Comparison of ENCODE assay signal across 20 cellular contexts in genomic region chr7:99828818-99829217, GRCh38. TPM values are rescaled to one million over a fixed set of nuclear protein-coding genes. Genes with fewer than 3 reads are reported as not detected.
"Had no signal": no experiment of that assay in that cellular context is flagged by ENCODE, and none has a peak within 500 bp of the region (broad histone marks: within the 10 kb centered on the region; RNA-seq: fewer than 3 reads in every experiment).

No MANE protein-coding gene starts in this region.

- H3K36me3 ChIP-seq: upper lobe of right lung had no signal

- H3K4me1 Mint-ChIP-seq: activated naive CD4-positive, alpha-beta T cell treated with anti-CD3 and anti-CD28 coated beads, Interleukin-2, amount 10 ng/mL, durations not matched to agents 7 days and 5 days; activated naive CD8-positive, alpha-beta T cell treated with anti-CD3 and anti-CD28 coated beads, Interleukin-2, amount 50 U/mL, for 24 hours had no signal

- H3K27ac ChIP-seq: coronary artery, testis, upper lobe of right lung had no signal

- H3K4me3 ChIP-seq: coronary artery, testis, upper lobe of right lung had no signal

- H3K4me3 Mint-ChIP-seq: activated naive CD4-positive, alpha-beta T cell treated with anti-CD3 and anti-CD28 coated beads, Interleukin-2, amount 10 ng/mL, durations not matched to agents 7 days and 5 days; activated naive CD8-positive, alpha-beta T cell treated with anti-CD3 and anti-CD28 coated beads, Interleukin-2, amount 50 U/mL, for 24 hours; natural killer cell treated with Interleukin-12 subunit alpha and Interleukin-12 subunit beta and Interleukin-15 and Interleukin-18, amount 100 ng/mL, for 72 hours; stimulated activated naive CD8-positive, alpha-beta T cell treated with anti-CD3 and anti-CD28 coated beads, Interleukin-15, Interleukin-2, amounts not matched to agents 100 ng/mL and 50 ng/mL, for 24 hours had no signal

- H3K9me3 ChIP-seq: testis, upper lobe of right lung had no signal

- H3K36me3 Mint-ChIP-seq: activated naive CD4-positive, alpha-beta T cell treated with anti-CD3 and anti-CD28 coated beads, Interleukin-2, amount 10 ng/mL, durations not matched to agents 7 days and 5 days; natural killer cell treated with Interleukin-12 subunit alpha and Interleukin-12 subunit beta and Interleukin-15 and Interleukin-18, amount 100 ng/mL, for 72 hours had no signal

- H3K9me3 Mint-ChIP-seq: activated naive CD4-positive, alpha-beta T cell treated with anti-CD3 and anti-CD28 coated beads, Interleukin-2, amount 10 ng/mL, durations not matched to agents 7 days and 5 days; activated naive CD8-positive, alpha-beta T cell treated with anti-CD3 and anti-CD28 coated beads, Interleukin-2, amount 50 U/mL, for 24 hours; natural killer cell treated with Interleukin-12 subunit alpha and Interleukin-12 subunit beta and Interleukin-15 and Interleukin-18, amount 100 ng/mL, for 72 hours; stimulated activated naive CD8-positive, alpha-beta T cell treated with anti-CD3 and anti-CD28 coated beads, Interleukin-15, Interleukin-2, amounts not matched to agents 100 ng/mL and 50 ng/mL, for 24 hours had no signal

- DNase-seq: activated CD4-positive, alpha-beta T cell treated with anti-CD3 and anti-CD28 coated beads for 1 hour; activated CD8-positive, alpha-beta memory T cell treated with anti-CD3 and anti-CD28 coated beads for 24 hours; activated CD8-positive, alpha-beta memory T cell treated with anti-CD3 and anti-CD28 coated beads, Interleukin-2, amount 50 U/mL, for 48 hours; activated effector memory CD4-positive, alpha-beta T cell treated with Interleukin-2 at 50 U/mL for 16 hours; activated naive CD4-positive, alpha-beta T cell treated with anti-CD3 and anti-CD28 coated beads, Interleukin-2, amount 10 ng/mL, durations not matched to agents 7 days and 5 days; activated naive CD8-positive, alpha-beta T cell treated with anti-CD3 and anti-CD28 coated beads, Interleukin-2, amount 50 U/mL, for 24 hours; activated T-cell treated with anti-CD3 and anti-CD28 coated beads, Interleukin-2, amount 50 U/mL, for 48 hours; aorta; left ventricle myocardium superior; mesenchymal stem cell; T1000; testis; upper lobe of right lung had no signal

- ATAC-seq: activated naive CD8-positive, alpha-beta T cell treated with anti-CD3 and anti-CD28 coated beads, Interleukin-2, amount 50 U/mL, for 24 hours; left ventricle myocardium superior; natural killer cell treated with Interleukin-12 subunit alpha and Interleukin-12 subunit beta and Interleukin-15 and Interleukin-18, amount 100 ng/mL, for 72 hours had no signal

- H3K4me1 ChIP-seq: testis had no signal

- H3K27ac Mint-ChIP-seq: activated naive CD4-positive, alpha-beta T cell treated with anti-CD3 and anti-CD28 coated beads, Interleukin-2, amount 10 ng/mL, durations not matched to agents 7 days and 5 days; activated naive CD8-positive, alpha-beta T cell treated with anti-CD3 and anti-CD28 coated beads, Interleukin-2, amount 50 U/mL, for 24 hours; natural killer cell treated with Interleukin-12 subunit alpha and Interleukin-12 subunit beta and Interleukin-15 and Interleukin-18, amount 100 ng/mL, for 72 hours; stimulated activated naive CD8-positive, alpha-beta T cell treated with anti-CD3 and anti-CD28 coated beads, Interleukin-15, Interleukin-2, amounts not matched to agents 100 ng/mL and 50 ng/mL, for 24 hours had no signal

- H3K27me3 ChIP-seq: testis, upper lobe of right lung had no signal

RNA-seq across cellular contexts. Expression of gene CYP3A43, which starts 1.0 kb away (rescaled TPM):
- total RNA-seq: frontal cortex; left ventricle myocardium superior; natural killer cell treated with Interleukin-12 subunit alpha and Interleukin-12 subunit beta and Interleukin-15 and Interleukin-18, amount 100 ng/mL, for 72 hours; upper lobe of right lung had no signal
- polyA plus RNA-seq: aorta, esophagus, keratinocyte had no signal

RNA-seq across cellular contexts. Expression of gene CYP3A4, which starts 44.8 kb away (rescaled TPM):
- total RNA-seq: aorta; frontal cortex; left ventricle myocardium superior; natural killer cell treated with Interleukin-12 subunit alpha and Interleukin-12 subunit beta and Interleukin-15 and Interleukin-18, amount 100 ng/mL, for 72 hours; T-helper 1 cell treated with Interleukin-12 subunit alpha and Interleukin-12 subunit beta and Interleukin-4 antibody, amounts not matched to agents 30 ng/mL and 1 ng/mL, for 36 hours; upper lobe of right lung had no signal
- polyA plus RNA-seq: keratinocyte had no signal

RNA-seq across cellular contexts. Expression of gene OR2AE1, which starts 48.0 kb away (rescaled TPM):
- total RNA-seq: frontal cortex, left ventricle myocardium superior, testis, upper lobe of right lung had no signal
- polyA plus RNA-seq: aorta, esophagus, keratinocyte had no signal
